Comparison of ENCODE assay signal across 18 cellular contexts in the genomic region with DNA sequence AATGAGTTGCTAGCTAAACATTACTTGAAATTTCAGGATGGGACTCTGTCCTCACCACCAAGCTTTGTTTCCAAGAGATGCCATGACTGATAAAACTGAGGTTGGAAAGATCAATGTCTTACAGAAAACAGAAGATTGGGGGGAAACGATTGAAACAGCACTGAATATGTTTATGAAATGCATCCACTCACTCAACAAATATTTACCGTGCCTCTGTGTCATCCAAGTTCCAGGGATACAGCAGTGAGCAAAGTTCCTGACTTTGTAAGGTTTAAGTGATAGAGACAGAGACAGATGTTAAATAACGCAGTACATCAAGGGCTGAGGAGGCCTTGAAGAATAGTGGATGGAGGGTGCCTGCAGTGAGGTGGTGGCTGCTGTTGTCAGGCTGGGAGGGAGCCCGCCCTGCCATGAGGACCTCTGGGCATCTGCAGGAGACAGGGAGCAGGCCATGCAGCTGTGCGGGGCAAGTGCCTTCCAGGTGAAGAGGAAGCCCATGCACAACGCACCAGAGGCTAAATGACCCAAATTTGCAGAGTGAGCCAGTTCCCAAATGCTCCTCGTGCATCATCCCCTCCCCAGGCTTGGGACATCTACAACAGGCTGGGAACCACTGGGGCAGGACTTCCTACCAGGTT.
"Had no signal": no experiment of that assay in that cellular context is flagged by ENCODE, and none has a peak within 500 bp of the region (broad histone marks: within the 10 kb centered on the region; RNA-seq: fewer than 3 reads in every experiment).

No MANE protein-coding gene starts in this region.

- H3K9me3 ChIP-seq: adrenal gland, colonic mucosa, left ventricle myocardium inferior, transverse colon, vagina had no signal

- H3K36me3 ChIP-seq: adrenal gland, colonic mucosa, left ventricle myocardium inferior, transverse colon, vagina had no signal

- H3K27me3 ChIP-seq: adrenal gland, colonic mucosa, transverse colon, vagina had no signal

- DNase-seq: activated CD4-positive, alpha-beta memory T cell treated with anti-CD3 and anti-CD28 coated beads for 36 hours; activated CD4-positive, alpha-beta T cell treated with anti-CD3 and anti-CD28 coated beads for 36 hours; activated CD8-positive, alpha-beta memory T cell treated with anti-CD3 and anti-CD28 coated beads, Interleukin-2, amount 10 ng/mL, durations not matched to agents 7 days and 5 days; activated naive CD4-positive, alpha-beta T cell treated with anti-CD3 and anti-CD28 coated beads, Interleukin-2, amount 10 ng/mL, durations not matched to agents 7 days and 5 days; activated T-cell treated with anti-CD3 and anti-CD28 coated beads, Interleukin-2, amount 50 U/mL, for 1 hour; adrenal gland; colonic mucosa; left ventricle myocardium inferior; mesendoderm; occipital lobe; right cardiac atrium; stimulated activated naive CD8-positive, alpha-beta T cell treated with anti-CD3 and anti-CD28 coated beads, Interleukin-15, Interleukin-2, amounts not matched to agents 100 U/mL and 50 U/mL, for 24 hours; transverse colon had no signal

- H3K4me2 ChIP-seq: smooth muscle cell had no signal

- H3K4me1 ChIP-seq: colonic mucosa, vagina had no signal

- H3K4me3 ChIP-seq: adrenal gland, colonic mucosa, left ventricle myocardium inferior, smooth muscle cell, transverse colon, vagina had no signal

- FAIRE-seq: endometrium, islet of Langerhans had no signal

- ATAC-seq: activated CD4-positive, alpha-beta T cell treated with anti-CD3 and anti-CD28 coated beads for 36 hours; activated CD8-positive, alpha-beta memory T cell treated with anti-CD3 and anti-CD28 coated beads, Interleukin-2, amount 10 ng/mL, durations not matched to agents 7 days and 5 days; esophagus mucosa; right cardiac atrium; stimulated activated naive CD8-positive, alpha-beta T cell treated with anti-CD3 and anti-CD28 coated beads, Interleukin-15, Interleukin-2, amounts not matched to agents 100 U/mL and 50 U/mL, for 24 hours had no signal

- H3K27ac ChIP-seq: adrenal gland, colonic mucosa, transverse colon, vagina had no signal
